ENCODE assay signal across 8 cellular contexts in the genomic region with DNA sequence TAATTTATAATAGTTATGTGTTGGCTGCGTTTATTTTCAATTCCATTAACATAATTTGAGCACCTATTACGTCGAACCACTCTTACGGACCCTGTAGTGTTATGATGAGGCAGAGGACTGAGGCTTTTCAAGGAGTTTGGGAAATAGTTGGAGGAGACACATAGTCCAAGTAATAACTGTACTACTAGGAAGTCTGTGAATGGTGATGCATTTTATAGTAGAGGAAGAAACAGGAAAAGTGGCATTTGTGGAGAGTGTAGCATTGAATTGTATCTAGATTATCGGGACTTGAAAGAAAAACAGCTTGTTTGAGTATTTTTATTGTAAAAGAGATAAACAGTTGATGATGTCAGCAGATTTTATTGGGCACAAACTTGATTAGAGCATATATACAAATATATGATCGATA. TPM values are rescaled to one million over a fixed set of nuclear protein-coding genes. Genes with fewer than 3 reads are reported as not detected.
DNase-seq lines count a peak whose midpoint lies in the region; ATAC-seq and TF ChIP-seq lines count a peak whose summit lies in the region.

No MANE protein-coding gene starts in this region.

- H3K27me3 ChIP-seq in kidney epithelial cell (ENCODE audit: control insufficient read depth, insufficient read depth, low read length): no peaks in the 10 kb centered on the region
- H3K27me3 ChIP-seq in upper lobe of left lung: no peaks in the 10 kb centered on the region

- no peak for DNase-seq in activated naive CD4-positive, alpha-beta T cell treated with anti-CD3 and anti-CD28 coated beads for 36 hours
- no peak for DNase-seq in activated naive CD4-positive, alpha-beta T cell (lab: John Stamatoyannopoulos, UW)
- DNase-seq in kidney epithelial cell (ENCODE audit: low read depth) (no peak), upper lobe of left lung (no peak), NCI-H1694 treated with DMSO at 0.1 percent for 48 hours (lab: John Stamatoyannopoulos, UW) (no peak), NCI-H1105 treated with DMSO at 0.1 percent for 48 hours (lab: John Stamatoyannopoulos, UW) (no peak)

- no peak for TF ChIP-seq CTCF in kidney epithelial cell (IDR thresholded peaks at IDR 0.05; ENCODE audit: insufficient read depth, low read length, poor library complexity, severe bottlenecking)
- TF ChIP-seq CTCF in upper lobe of left lung (IDR thresholded peaks at IDR 0.05): no peak

- peak overlapping the region; percentile 93 for H3K27ac Mint-ChIP-seq in activated naive CD4-positive, alpha-beta T cell treated with anti-CD3 and anti-CD28 coated beads for 36 hours
- peak overlapping the region; percentile 77 for H3K27ac Mint-ChIP-seq in activated T-helper 17 cell treated with anti-CD3 and anti-CD28 coated beads, Interleukin-2, amount 50 U/mL, for 72 hours

- WGBS in upper lobe of left lung, 2 donors: 4 to 6% methylated on average over 6 of the region's 6 CpGs

- no peaks in the 10 kb centered on the region for H3K36me3 ChIP-seq in kidney epithelial cell (ENCODE audit: control insufficient read depth, insufficient read depth, low read length)
- H3K36me3 ChIP-seq in upper lobe of left lung: no peaks in the 10 kb centered on the region

- peaks cover 60 to 77% (median 71%) of the 10 kb centered on the region in 4 donors for H3K4me1 ChIP-seq in upper lobe of left lung

- peak overlapping the region; percentile 93 to 100 (median 96) for H3K27ac ChIP-seq in upper lobe of left lung

- CTCF ChIA-PET in activated naive CD4-positive, alpha-beta T cell treated with anti-CD3 and anti-CD28 coated beads for 36 hours (lab: Charles Lee): interaction anchor here (0.7 to 2.6 kb wide), 4 partner anchors 9 to 143 kb away, joined by 3 to 11 read pairs (median 4); no protein-coding TSS in a partner anchor

- H3K4me3 ChIP-seq in kidney epithelial cell (ENCODE audit: low read depth, low read length) (peak overlapping the region; percentile 71), upper lobe of left lung (peak overlapping the region; percentile 66 to 80 (median 72))

- H3K9me3 Mint-ChIP-seq in activated naive CD4-positive, alpha-beta T cell treated with anti-CD3 and anti-CD28 coated beads for 36 hours: no peaks in the 10 kb centered on the region
- H3K9me3 Mint-ChIP-seq in activated T-helper 17 cell treated with anti-CD3 and anti-CD28 coated beads, Interleukin-2, amount 50 U/mL, for 72 hours: no peaks in the 10 kb centered on the region

- peak overlapping the region; percentile 81 for H3K4me3 Mint-ChIP-seq in activated naive CD4-positive, alpha-beta T cell treated with anti-CD3 and anti-CD28 coated beads for 36 hours
- H3K4me3 Mint-ChIP-seq in activated T-helper 17 cell treated with anti-CD3 and anti-CD28 coated beads, Interleukin-2, amount 50 U/mL, for 72 hours: peak overlapping the region; percentile 89

- ATAC-seq in activated T-helper 17 cell treated with anti-CD3 and anti-CD28 coated beads, Interleukin-2, amount 50 U/mL, for 72 hours (replicated peaks): no peak
- ATAC-seq in upper lobe of left lung (ENCODE audit: low FRiP score in 2 of 2) (no peak), HG02623 (IDR thresholded peaks at IDR 0.05; ENCODE audit: unreplicated experiment) (no peak)

- no peaks in the 10 kb centered on the region for H3K27me3 Mint-ChIP-seq in activated naive CD4-positive, alpha-beta T cell treated with anti-CD3 and anti-CD28 coated beads for 36 hours (ENCODE audit: low read depth)
- H3K27me3 Mint-ChIP-seq in activated T-helper 17 cell treated with anti-CD3 and anti-CD28 coated beads, Interleukin-2, amount 50 U/mL, for 72 hours: no peaks in the 10 kb centered on the region

- intact Hi-C loops in activated naive CD4-positive, alpha-beta T cell treated with anti-CD3 and anti-CD28 coated beads for 36 hours (cut with micrococcal nuclease): loop anchor here (1.0 to 10.0 kb wide), 6 partner anchors 7 to 842 kb away; a partner anchor contains a TSS

- no peaks in the 10 kb centered on the region for H3K9me3 ChIP-seq in upper lobe of left lung

- H3K36me3 Mint-ChIP-seq in activated naive CD4-positive, alpha-beta T cell treated with anti-CD3 and anti-CD28 coated beads for 36 hours (ENCODE audit: low read depth): no peaks in the 10 kb centered on the region
- H3K36me3 Mint-ChIP-seq in activated T-helper 17 cell treated with anti-CD3 and anti-CD28 coated beads, Interleukin-2, amount 50 U/mL, for 72 hours (ENCODE audit: low read depth): peaks cover 9% of the 10 kb centered on the region

- peaks cover 62% of the 10 kb centered on the region for H3K4me1 Mint-ChIP-seq in activated naive CD4-positive, alpha-beta T cell treated with anti-CD3 and anti-CD28 coated beads for 36 hours (ENCODE audit: low read depth)
- H3K4me1 Mint-ChIP-seq in activated T-helper 17 cell treated with anti-CD3 and anti-CD28 coated beads, Interleukin-2, amount 50 U/mL, for 72 hours: peaks cover 50% of the 10 kb centered on the region

- TF ChIP-seq EP300 in upper lobe of left lung (IDR thresholded peaks at IDR 0.05): no peak

- TF ChIP-seq POLR2A in upper lobe of left lung (IDR thresholded peaks at IDR 0.05): no peak

RNA-seq across cellular contexts. Expression of a gene that starts 1.7 kb away (rescaled TPM):
- 10 to 100 TPM; 49.1 to 50.3 TPM for total RNA-seq in activated naive CD4-positive, alpha-beta T cell treated with anti-CD3 and anti-CD28 coated beads for 36 hours
- 10 to 100 TPM; 71.1 to 78.1 TPM for total RNA-seq in activated T-helper 17 cell treated with anti-CD3 and anti-CD28 coated beads, Interleukin-2, amount 50 U/mL, for 72 hours
- total RNA-seq in kidney epithelial cell (15.2 and 21.7 TPM in 2 replicates), upper lobe of left lung (10 to 100 TPM; 49.1 to 95.3 (median 68.0) TPM)
